ENCODE assay signal across 11 cellular contexts in genomic region chr12:14408208-14408607, GRCh38. TPM values are rescaled to one million over a fixed set of nuclear protein-coding genes. Genes with fewer than 3 reads are reported as not detected.
DNase-seq lines count a peak whose midpoint lies in the region; ATAC-seq, FAIRE-seq and TF ChIP-seq lines count a peak whose summit lies in the region.
"Had no signal": no experiment of that assay in that cellular context is flagged by ENCODE, and none has a peak within 500 bp of the region (broad histone marks: within the 10 kb centered on the region; RNA-seq: fewer than 3 reads in every experiment).

No MANE protein-coding gene starts in this region.

- H3K9me3 ChIP-seq in SK-N-SH (no peaks in the 10 kb centered on the region), small intestine (ENCODE audit: control insufficient read depth, low read depth) (no peaks in the 10 kb centered on the region), prostate gland (no peaks in the 10 kb centered on the region)

- H3K36me3 ChIP-seq in SK-N-SH (replicated peaks in 1 of 2; ENCODE audit: control insufficient read depth in 1 of 2, insufficient read depth in 2 of 2, low read length in 1 of 2) (peaks cover 0 to 3% of the 10 kb centered on the region in 2 experiments), small intestine (ENCODE audit: control insufficient read depth in 2 of 2, insufficient read depth in 2 of 2, low read length in 2 of 2) (no peaks in the 10 kb centered on the region), prostate gland (no peaks in the 10 kb centered on the region)

- no peak overlapping the region for H3K9ac ChIP-seq in SK-N-SH

- DNase-seq in activated T-cell treated with anti-CD3 and anti-CD28 coated beads, Interleukin-2, amount 50 U/mL, for 4 hours = no peak
- DNase-seq in activated T-cell treated with anti-CD3 and anti-CD28 coated beads for 4 hours (no peak), SK-N-SH (peak; percentile 13), fibroblast of peridontal ligament (ENCODE audit: extremely low read depth) (peak; percentile 80), small intestine (peak; percentile 37), prostate gland (ENCODE audit: low spot score) (no peak), UCSD-AML1 (lab: John Stamatoyannopoulos, UW; ENCODE audit: unreplicated experiment) (no peak)
- DNase-seq: aorta, COR-L47, left cardiac atrium had no signal

- intact Hi-C loops in prostate gland (cut with DNase I) = no loop called here

- H3K4me3 ChIP-seq in SK-N-SH (ENCODE audit: low read depth in 2 of 2, low read length in 1 of 2) (no peak overlapping the region), small intestine (ENCODE audit: low read depth in 1 of 2, low read length in 2 of 2) (no peak overlapping the region), prostate gland (no peak overlapping the region)

- H3K27me3 ChIP-seq in SK-N-SH (ENCODE audit: insufficient read depth) (no peaks in the 10 kb centered on the region), small intestine (ENCODE audit: control insufficient read depth in 2 of 2, insufficient read depth in 2 of 2, low read length in 2 of 2) (no peaks in the 10 kb centered on the region), prostate gland (replicated peaks; ENCODE audit: insufficient read depth) (no peaks in the 10 kb centered on the region)

- peak; percentile 43 to 57 for ATAC-seq in activated T-cell treated with anti-CD3 and anti-CD28 coated beads, Interleukin-2, amount 50 U/mL, for 4 hours
- no peak for ATAC-seq in HG03280 (IDR thresholded peaks at IDR 0.05; ENCODE audit: unreplicated experiment)

- H3K36me3 Mint-ChIP-seq in activated T-cell treated with anti-CD3 and anti-CD28 coated beads, Interleukin-2, amount 50 U/mL, for 4 hours (ENCODE audit: insufficient read depth) = peaks cover 14% of the 10 kb centered on the region

- FAIRE-seq in small intestine (lab: Jason Lieb, UNC) = no peak

- 96% methylated on average over 1 of the region's 1 CpG for WGBS in SK-N-SH (ENCODE audit: low lambda C conversion rate)
- WGBS in small intestine, 3 donors = 62 to 90% (median 74%) methylated on average over 1 of the region's 1 CpG
- 80% methylated on average over 1 of the region's 1 CpG for WGBS in prostate gland

- TF ChIP-seq POLR2A in prostate gland (IDR thresholded peaks at IDR 0.05) = no peak

- no peak overlapping the region for H3K4me3 Mint-ChIP-seq in activated T-cell treated with anti-CD3 and anti-CD28 coated beads, Interleukin-2, amount 50 U/mL, for 4 hours

- peaks cover 10% of the 10 kb centered on the region in 2 experiments; a peak in 2 of 4 replicates for H3K4me1 ChIP-seq in SK-N-SH (ENCODE audit: control insufficient read depth in 1 of 2, insufficient read depth in 2 of 2, low read depth in 1 of 2, low read length in 1 of 2)
- H3K4me1 ChIP-seq in small intestine (ENCODE audit: control insufficient read depth in 2 of 2, insufficient read depth in 1 of 2, low read depth in 1 of 2, low read length in 1 of 2) = peaks cover 0 to 6% of the 10 kb centered on the region in 2 donors
- H3K4me1 ChIP-seq in prostate gland (replicated peaks) = no peaks in the 10 kb centered on the region

- POLR2A ChIA-PET in SK-N-SH (lab: Yijun Ruan, JAX) = no interaction called here

- no peaks in the 10 kb centered on the region for H3F3A ChIP-seq in SK-N-SH (replicated peaks; ENCODE audit: insufficient read depth)

- H4K20me1 ChIP-seq in SK-N-SH (ENCODE audit: insufficient read depth) = no peaks in the 10 kb centered on the region

- no peak overlapping the region for H3K4me2 ChIP-seq in SK-N-SH

- H2AFZ ChIP-seq in SK-N-SH (ENCODE audit: low read depth) = no peak overlapping the region

- H3K9me3 Mint-ChIP-seq in activated T-cell treated with anti-CD3 and anti-CD28 coated beads, Interleukin-2, amount 50 U/mL, for 4 hours = peaks cover 4% of the 10 kb centered on the region

- no peak for TF ChIP-seq RAD21 in SK-N-SH (IDR thresholded peaks at IDR 0.05; ENCODE audit: low read length)

- no peak overlapping the region; a peak in 1 of 4 replicates for H3K27ac ChIP-seq in SK-N-SH (ENCODE audit: low read depth in 2 of 2, low read length in 1 of 2)
- no peak overlapping the region for H3K27ac ChIP-seq in small intestine (ENCODE audit: low read depth in 1 of 2, low read length in 1 of 2)
- no peak overlapping the region for H3K27ac ChIP-seq in prostate gland

- peaks cover 67% of the 10 kb centered on the region for H3K4me1 Mint-ChIP-seq in activated T-cell treated with anti-CD3 and anti-CD28 coated beads, Interleukin-2, amount 50 U/mL, for 4 hours (ENCODE audit: low read depth)

- no peak for TF ChIP-seq EP300 in SK-N-SH (IDR thresholded peaks at IDR 0.05; ENCODE audit: borderline replicate concordance in 1 of 2, low read depth in 1 of 2, low read length in 1 of 2)

- H3K27me3 Mint-ChIP-seq in activated T-cell treated with anti-CD3 and anti-CD28 coated beads, Interleukin-2, amount 50 U/mL, for 4 hours (ENCODE audit: low read depth) = no peaks in the 10 kb centered on the region

- CTCF ChIA-PET in SK-N-SH (lab: Yijun Ruan, JAX) = interaction anchor here (1.8 kb wide), 1 partner anchor 23 kb away, joined by 5 read pairs; no protein-coding TSS in a partner anchor

- peaks cover 82% of the 10 kb centered on the region for H3K79me2 ChIP-seq in SK-N-SH (ENCODE audit: insufficient read depth)

- H3K9me2 ChIP-seq in SK-N-SH = no peaks in the 10 kb centered on the region

- TF ChIP-seq CTCF in SK-N-SH (IDR thresholded peaks at IDR 0.05) = no peak
- no peak for TF ChIP-seq CTCF in prostate gland (IDR thresholded peaks at IDR 0.05)

TF ChIP-seq in SK-N-SH, 30 proteins besides CTCF, POLR2A, EP300 and RAD21:
- TF ChIP-seq RFX5 (IDR thresholded peaks at IDR 0.05; ENCODE audit: low read length) = peak; percentile 93
- 0 out of 2 replicates have a peak, but pooled peaks have one; percentile 15 for TF ChIP-seq MEF2A (IDR thresholded peaks at IDR 0.05; ENCODE audit: borderline replicate concordance, low read depth)
- TF ChIP-seq GATA2 (CRISPR knock-in tag; IDR thresholded peaks at IDR 0.05) = no peak
- no peak for TF ChIP-seq REST (IDR thresholded peaks at IDR 0.05; ENCODE audit: low read depth, low read length)

RNA-seq across cellular contexts. Expression of gene ATF7IP, which starts 42.7 kb away (rescaled TPM):
- total RNA-seq in activated T-cell treated with anti-CD3 and anti-CD28 coated beads, Interleukin-2, amount 50 U/mL, for 4 hours = 10 to 100 TPM; 33.5 to 54.6 (median 39.4) TPM
- polyA plus RNA-seq in SK-N-SH (2012; rRNA removed) = 2.8 and 3.4 TPM in 2 replicates
- 3.1 and 3.9 TPM in 2 replicates for polyA plus RNA-seq in SK-N-SH (2012; cell fraction: cytosol; rRNA removed)
- polyA plus RNA-seq in SK-N-SH (2012; cell fraction: nucleus; rRNA removed) = 3.8 and 5.2 TPM in 2 replicates
- polyA plus RNA-seq in small intestine = 1 to 10 TPM; 3.5 to 7.8 (median 3.6) TPM
- 10 to 100 TPM; 47.1 to 49.9 TPM for total RNA-seq in prostate gland

Comparison
In these comparisons a context has a peak if more than half of its experiments do, and no peak if none do; other contexts are left out.
1. DNase-seq: peak in SK-N-SH (single experiment), fibroblast of peridontal ligament (single experiment) and small intestine (single experiment); none in activated T-cell treated with anti-CD3 and anti-CD28 coated beads, Interleukin-2, amount 50 U/mL, for 4 hours (single experiment), activated T-cell treated with anti-CD3 and anti-CD28 coated beads for 4 hours (single experiment), prostate gland (single experiment) and UCSD-AML1 (single experiment).